17 cellular contexts compared by ENCODE assay signal in the genomic region with DNA sequence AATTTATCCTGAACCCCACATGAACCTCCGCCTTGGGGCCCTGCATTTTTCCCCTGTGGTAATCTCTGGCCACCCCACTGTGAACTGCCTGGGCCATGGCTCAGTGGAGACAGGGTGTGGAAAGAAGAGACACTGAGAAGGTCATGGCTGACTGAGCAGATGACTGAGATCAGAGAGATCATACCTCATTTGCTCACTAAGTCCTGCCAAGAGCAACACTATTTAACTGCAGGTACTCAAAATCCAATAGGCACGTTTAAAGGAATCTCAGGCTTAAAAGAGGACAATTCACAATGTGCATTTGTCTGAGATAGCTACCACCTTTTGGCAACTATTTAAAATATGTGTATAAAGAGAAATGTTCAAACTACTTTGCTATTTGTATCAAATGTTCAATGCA.
DNase-seq lines count a peak whose midpoint lies in the region; ATAC-seq and TF ChIP-seq lines count a peak whose summit lies in the region.
"Had no signal": no experiment of that assay in that cellular context is flagged by ENCODE, and none has a peak within 500 bp of the region (broad histone marks: within the 10 kb centered on the region; RNA-seq: fewer than 3 reads in every experiment).

No MANE protein-coding gene starts in this region.

- TF ChIP-seq CTCF in GM13976 (IDR thresholded peaks at IDR 0.05; ENCODE audit: borderline replicate concordance, control extremely low read depth, extremely low read depth, insufficient read depth, missing control alignments), result no peak

- ATAC-seq in GM19463 (IDR thresholded peaks at IDR 0.05; ENCODE audit: unreplicated experiment) (peak; percentile 89), HG03469 (IDR thresholded peaks at IDR 0.05; ENCODE audit: unreplicated experiment) (peak; percentile 71)
- ATAC-seq: activated CD8-positive, alpha-beta T cell treated with anti-CD3 and anti-CD28 coated beads, Interleukin-2, amount 10 ng/mL, durations not matched to agents 7 days and 5 days; mucosa of descending colon had no signal

- in situ Hi-C loops in GM13976 (cut with MboI; ENCODE audit: low sequenced_read_pairs, unreplicated experiment), result no loop called here

- peak; percentile 60 for DNase-seq in GM13976 (ENCODE audit: low spot score)
- peak; percentile 28 for DNase-seq in iris pigment epithelial cell (ENCODE audit: low read depth)
- no peak for DNase-seq in nucleus accumbens (lab: John Stamatoyannopoulos, UW)
- DNase-seq in NCI-H1930 (lab: John Stamatoyannopoulos, UW), result no peak
- no peak for DNase-seq in dedifferentiated amniotic fluid mesenchymal stem cell (ENCODE audit: extremely low spot score)
- DNase-seq in MV-4-11 (lab: John Stamatoyannopoulos, UW), result no peak
- DNase-seq: activated CD8-positive, alpha-beta T cell treated with anti-CD3 and anti-CD28 coated beads, Interleukin-2, amount 10 ng/mL, durations not matched to agents 7 days and 5 days; activated naive CD4-positive, alpha-beta T cell treated with Interleukin-2 at 50 U/mL for 16 hours; cerebellar nuclear complex; esophagus squamous epithelium; Karpas-422; mucosa of descending colon; stimulated activated CD4-positive, alpha-beta T cell treated with anti-CD3 and anti-CD28 coated beads, Interleukin-4, amount 100 ng/mL, for 4 hours; stomach; T-helper 9 cell had no signal

Comparison
In these comparisons a context has a peak if more than half of its experiments do, and no peak if none do; other contexts are left out.
1. DNase-seq: peak in GM13976 (single experiment) and iris pigment epithelial cell (single experiment); none in nucleus accumbens (0 of 56), NCI-H1930 (0 of 2), dedifferentiated amniotic fluid mesenchymal stem cell (single experiment) and MV-4-11 (single experiment).